ENCODE assay signal across 18 cellular contexts in the genomic region with DNA sequence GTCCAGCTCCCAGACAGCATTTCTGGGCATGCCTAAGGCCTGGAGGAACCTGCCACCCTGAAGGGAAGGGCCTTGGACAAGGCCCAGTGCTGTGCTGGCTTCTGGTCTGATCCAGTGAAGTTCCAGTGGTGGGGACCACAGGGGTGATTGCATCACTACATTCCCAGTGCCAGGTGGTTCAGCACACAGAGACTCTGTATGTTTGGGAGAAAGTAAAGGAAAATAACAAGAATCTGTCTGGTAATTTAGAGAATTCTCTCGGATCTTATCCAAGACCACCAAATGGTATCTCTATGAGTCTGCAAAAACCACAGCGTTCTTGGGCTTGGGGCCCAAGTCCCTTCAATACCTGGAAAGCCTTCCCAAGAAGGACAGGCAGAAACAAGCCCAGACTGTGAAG.
DNase-seq lines count a peak whose midpoint lies in the region; ATAC-seq and TF ChIP-seq lines count a peak whose summit lies in the region.
"Had no signal": no experiment of that assay in that cellular context is flagged by ENCODE, and none has a peak within 500 bp of the region (broad histone marks: within the 10 kb centered on the region; RNA-seq: fewer than 3 reads in every experiment).

No MANE protein-coding gene starts in this region.

- DNase-seq in mammary epithelial cell = peak; percentile 66
- no peak for DNase-seq in MCF 10A (ENCODE audit: unreplicated experiment)
- DNase-seq in astrocyte of the cerebellum (ENCODE audit: low read depth) = peak; percentile 12
- peak; percentile 20 for DNase-seq in epithelial cell of prostate (ENCODE audit: low read depth, low spot score)
- DNase-seq in NOMO-1 treated with DMSO at 0.1 percent for 48 hours (lab: John Stamatoyannopoulos, UW; ENCODE audit: unreplicated experiment) = no peak
- no peak for DNase-seq in KBM-7
- DNase-seq in suprapubic skin (ENCODE audit: low spot score in 2 of 2) = no peak
- DNase-seq: AML-193; Caco-2; CD8-positive, alpha-beta memory T cell; DND-41; GDM1; HCEC 1CT; HFFc6 had no signal

- H2AFZ ChIP-seq in mammary epithelial cell (ENCODE audit: low read depth, low read length) = peak overlapping the region; percentile 20

- no peaks in the 10 kb centered on the region for H3K79me2 ChIP-seq in mammary epithelial cell (ENCODE audit: insufficient read depth, low read length)

- in situ Hi-C loops in mammary epithelial cell (cut with MboI; ENCODE audit: low sequenced_read_pairs in 2 of 2) (no loop called here), astrocyte of the cerebellum (cut with HindIII; ENCODE audit: low sequenced_read_pairs) (no loop called here), KBM-7 (cut with MboI; ENCODE audit: low pct_unique_long_range_greater_than_20kb, low sequenced_read_pairs) (no loop called here)

- H3K4me3 ChIP-seq in mammary epithelial cell (replicated peaks in 1 of 3; ENCODE audit: insufficient read depth in 1 of 3, low read depth in 2 of 3, low read length in 3 of 3) (no peak overlapping the region), astrocyte of the cerebellum (ENCODE audit: low read depth, low read length) (no peak overlapping the region), suprapubic skin (no peak overlapping the region)
- H3K4me3 ChIP-seq: BLaER1 had no signal

- WGBS in mammary epithelial cell (ENCODE audit: low coverage, missing lambda C conversion rate) = 0% methylated on average over 2 of the region's 2 CpGs
- 68% methylated on average over 2 of the region's 2 CpGs for WGBS in suprapubic skin

- H3K27me3 ChIP-seq in mammary epithelial cell (ENCODE audit: insufficient read depth, low read length) (no peaks in the 10 kb centered on the region), suprapubic skin (no peaks in the 10 kb centered on the region)
- H3K27me3 ChIP-seq: BLaER1 had no signal

- CTCF ChIA-PET in mammary epithelial cell (lab: Charles Lee; ENCODE audit: low non-redundant PET) (no interaction called here), MCF 10A (lab: Yijun Ruan, JAX) (interaction anchor here (1.0 kb wide), 1 partner anchor 16 kb away, joined by 4 read pairs; no protein-coding TSS in a partner anchor)

- no peak overlapping the region for H3K4me2 ChIP-seq in mammary epithelial cell (ENCODE audit: insufficient read depth, low read depth, low read length)
- H3K4me2 ChIP-seq: BLaER1 had no signal

- H3K9me3 Mint-ChIP-seq in MCF 10A (ENCODE audit: unreplicated experiment) = no peaks in the 10 kb centered on the region

- TF ChIP-seq CTCF in mammary epithelial cell (conservative IDR thresholded peaks at IDR 0.05 in 1 of 2, IDR thresholded peaks at IDR 0.05 in 1 of 2; ENCODE audit: extremely low read depth in 1 of 2, insufficient read depth in 1 of 2, low read depth in 1 of 2, low read length in 2 of 2) (no peak), MCF 10A (IDR thresholded peaks at IDR 0.05; ENCODE audit: unreplicated experiment) (no peak), astrocyte of the cerebellum (IDR thresholded peaks at IDR 0.05; ENCODE audit: low read depth, low read length, missing control alignments) (no peak), suprapubic skin (IDR thresholded peaks at IDR 0.05) (no peak)

- TF ChIP-seq POLR2A in suprapubic skin (IDR thresholded peaks at IDR 0.05) = no peak

- no peaks in the 10 kb centered on the region for H4K20me1 ChIP-seq in mammary epithelial cell (ENCODE audit: insufficient read depth, low read length)
- H4K20me1 ChIP-seq: BLaER1 had no signal

- H3K4me3 Mint-ChIP-seq in MCF 10A (ENCODE audit: unreplicated experiment) = no peak overlapping the region
- H3K4me3 Mint-ChIP-seq: CD8-positive, alpha-beta memory T cell; HFFc6 had no signal

- no peak overlapping the region for H3K27ac Mint-ChIP-seq in MCF 10A (ENCODE audit: low read depth, unreplicated experiment)
- H3K27ac Mint-ChIP-seq: CD8-positive, alpha-beta memory T cell; HFFc6 had no signal

- BruUV-seq in mammary epithelial cell (replicated peaks; lab: Mats Ljungman, UMichigan) (no TSS peak), MCF 10A (replicated peaks; lab: Mats Ljungman, UMichigan) (no TSS peak)

- no peaks in the 10 kb centered on the region for H3K4me1 Mint-ChIP-seq in MCF 10A (ENCODE audit: insufficient read depth, unreplicated experiment)
- H3K4me1 Mint-ChIP-seq: CD8-positive, alpha-beta memory T cell had no signal

- H3K9me3 ChIP-seq in mammary epithelial cell (replicated peaks; ENCODE audit: insufficient read depth, low read length) = no peaks in the 10 kb centered on the region
- peaks cover 6% of the 10 kb centered on the region for H3K9me3 ChIP-seq in suprapubic skin
- H3K9me3 ChIP-seq: BLaER1, Caco-2 had no signal

- intact Hi-C loops in mammary epithelial cell (cut with micrococcal nuclease) (no loop called here), MCF 10A (cut with micrococcal nuclease) (no loop called here)

- dilution Hi-C loops in mammary epithelial cell (cut with HindIII; ENCODE audit: low sequenced_read_pairs) = no loop called here

- no peaks in the 10 kb centered on the region for H3K27me3 Mint-ChIP-seq in MCF 10A (ENCODE audit: insufficient read depth, unreplicated experiment)
- H3K27me3 Mint-ChIP-seq: CD8-positive, alpha-beta memory T cell had no signal

- POLR2A ChIA-PET in MCF 10A (lab: Yijun Ruan, JAX) = no interaction called here

- TF ChIP-seq EP300 in suprapubic skin (IDR thresholded peaks at IDR 0.05) = no peak

- H3K4me1 ChIP-seq in mammary epithelial cell (ENCODE audit: insufficient read depth, low read length) (peaks cover 12% of the 10 kb centered on the region), suprapubic skin (no peaks in the 10 kb centered on the region)
- H3K4me1 ChIP-seq: BLaER1, Caco-2 had no signal

- H3K36me3 Mint-ChIP-seq in MCF 10A (ENCODE audit: insufficient read depth, unreplicated experiment) = no peaks in the 10 kb centered on the region

- no peak overlapping the region for H3K27ac ChIP-seq in mammary epithelial cell (ENCODE audit: insufficient read depth, low read depth, low read length)
- no peak overlapping the region for H3K27ac ChIP-seq in epithelial cell of prostate
- H3K27ac ChIP-seq in suprapubic skin = no peak overlapping the region
- H3K27ac ChIP-seq: 22Rv1, BLaER1 had no signal

- H3K9ac ChIP-seq in mammary epithelial cell (ENCODE audit: insufficient read depth, low read length) = no peak overlapping the region
- H3K9ac ChIP-seq: BLaER1 had no signal

- ATAC-seq in SK-N-SH treated with all-trans-retinoic acid at 6 μM for 48 hours = no peak
- ATAC-seq: HepG2 had no signal

- H3K36me3 ChIP-seq in mammary epithelial cell (ENCODE audit: insufficient read depth, low read length) (no peaks in the 10 kb centered on the region), suprapubic skin (no peaks in the 10 kb centered on the region)
- H3K36me3 ChIP-seq: BLaER1 had no signal

TF ChIP-seq in SK-N-SH treated with all-trans-retinoic acid at 6 μM for 48 hours, 23 proteins besides CTCF, POLR2A, EP300 and RAD21 (continues in another document):
- TF ChIP-seq POU6F1 (CRISPR knock-in tag; IDR thresholded peaks at IDR 0.05; ENCODE audit: borderline replicate concordance, low read depth) (no peak), ARNTL (CRISPR knock-in tag; IDR thresholded peaks at IDR 0.05; ENCODE audit: borderline replicate concordance, low read depth) (no peak), GLIS3 (CRISPR knock-in tag; IDR thresholded peaks at IDR 0.05) (no peak), BACH2 (CRISPR knock-in tag; IDR thresholded peaks at IDR 0.05; ENCODE audit: borderline replicate concordance) (no peak), ZC3H10 (CRISPR knock-in tag; IDR thresholded peaks at IDR 0.05) (no peak), ZNF8 (CRISPR knock-in tag; IDR thresholded peaks at IDR 0.05) (no peak), TOX (CRISPR knock-in tag; IDR thresholded peaks at IDR 0.05; ENCODE audit: borderline replicate concordance) (no peak), CREB5 (CRISPR knock-in tag; IDR thresholded peaks at IDR 0.05; ENCODE audit: low read depth) (no peak), SNAI2 (CRISPR knock-in tag; IDR thresholded peaks at IDR 0.05) (no peak), ESRRG (CRISPR knock-in tag; IDR thresholded peaks at IDR 0.05) (no peak), OSR1 (CRISPR knock-in tag; IDR thresholded peaks at IDR 0.05) (no peak), TCF4 (CRISPR knock-in tag; IDR thresholded peaks at IDR 0.05; ENCODE audit: borderline replicate concordance) (no peak), PPARA (CRISPR knock-in tag; IDR thresholded peaks at IDR 0.05; ENCODE audit: borderline replicate concordance) (no peak), RARB (CRISPR knock-in tag; IDR thresholded peaks at IDR 0.05) (no peak)

Comparison
In these comparisons a context has a peak if more than half of its experiments do, and no peak if none do; other contexts are left out.
1. DNase-seq: peak in mammary epithelial cell (single experiment), astrocyte of the cerebellum (single experiment) and epithelial cell of prostate (single experiment); none in MCF 10A (single experiment), NOMO-1 treated with DMSO at 0.1 percent for 48 hours (single experiment), KBM-7 (single experiment) and suprapubic skin (0 of 2).